ENCODE assay signal across 9 cellular contexts in the genomic region with DNA sequence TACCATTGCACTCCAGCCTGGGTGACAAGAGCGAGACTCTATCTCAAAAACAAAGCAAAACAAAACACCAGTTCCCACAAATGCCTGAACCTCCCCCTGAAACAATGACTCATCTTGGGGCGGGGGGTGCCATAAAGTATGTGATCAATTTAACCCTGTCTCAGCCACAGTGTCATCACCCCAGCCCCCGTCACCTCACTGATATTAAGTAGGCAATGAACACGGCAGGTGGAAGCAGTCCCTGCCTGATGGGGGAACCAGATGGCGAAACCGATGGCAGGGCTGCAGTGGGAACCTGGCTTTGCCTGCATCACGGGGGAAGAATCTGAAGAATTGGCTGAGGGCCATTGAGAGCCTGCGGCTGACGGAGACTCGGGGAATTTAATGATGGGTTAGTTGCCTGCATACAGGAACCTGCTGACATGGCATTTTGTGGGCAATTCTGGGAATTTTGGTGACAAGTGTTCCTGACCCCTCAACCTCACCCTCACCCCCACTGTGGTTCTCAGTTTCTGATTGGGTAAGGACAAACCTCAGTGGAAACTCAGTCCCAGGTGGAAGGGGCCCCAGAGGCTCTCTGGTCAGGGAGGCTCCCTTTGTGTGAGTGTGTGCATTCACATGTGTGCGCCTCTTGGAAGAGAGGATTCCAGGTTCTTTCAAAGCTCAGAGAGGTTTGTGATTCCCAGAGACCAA. TPM values are rescaled to one million over a fixed set of nuclear protein-coding genes. Genes with fewer than 3 reads are reported as not detected.
DNase-seq lines count a peak whose midpoint lies in the region; ATAC-seq and TF ChIP-seq lines count a peak whose summit lies in the region.
"Had no signal": no experiment of that assay in that cellular context is flagged by ENCODE, and none has a peak within 500 bp of the region (broad histone marks: within the 10 kb centered on the region; RNA-seq: fewer than 3 reads in every experiment).

No MANE protein-coding gene starts in this region.

- peaks cover 24% of the 10 kb centered on the region for H3K27me3 Mint-ChIP-seq in activated T-cell treated with anti-CD3 and anti-CD28 coated beads, Interleukin-2, amount 50 U/mL, for 72 hours (ENCODE audit: low read depth)

- peak; percentile 89 to 95 for ATAC-seq in activated T-cell treated with anti-CD3 and anti-CD28 coated beads, Interleukin-2, amount 50 U/mL, for 72 hours (replicated peaks in 1 of 2)
- ATAC-seq in HG03378 (IDR thresholded peaks at IDR 0.05; ENCODE audit: unreplicated experiment) (no peak), GM19463 (IDR thresholded peaks at IDR 0.05; ENCODE audit: unreplicated experiment) (no peak)
- ATAC-seq: body of pancreas had no signal

- H3K4me1 ChIP-seq in BE2C: 0 out of 2 replicates have a peak, but pooled peaks cover 3% of the 10 kb centered on the region
- H3K4me1 ChIP-seq: body of pancreas had no signal

- no peaks in the 10 kb centered on the region for H3K27me3 ChIP-seq in BE2C
- H3K27me3 ChIP-seq: body of pancreas had no signal

- no peaks in the 10 kb centered on the region for H3K9me3 ChIP-seq in BE2C
- H3K9me3 ChIP-seq: body of pancreas had no signal

- TF ChIP-seq CTCF in BE2C (IDR thresholded peaks at IDR 0.05; ENCODE audit: low read depth, low read length): 0 out of 2 replicates have a peak, but pooled peaks have one; percentile 4
- no peak for TF ChIP-seq CTCF in GM10266 (IDR thresholded peaks at IDR 0.05; ENCODE audit: control insufficient read depth, insufficient read depth, low read depth, missing control alignments)

- peak overlapping the region; percentile 50 to 79 for H3K4me3 Mint-ChIP-seq in activated T-cell treated with anti-CD3 and anti-CD28 coated beads, Interleukin-2, amount 50 U/mL, for 72 hours

- H3K4me3 ChIP-seq in BE2C (ENCODE audit: low read depth, low read length): no peak overlapping the region
- H3K4me3 ChIP-seq: body of pancreas had no signal

- peaks cover 23% of the 10 kb centered on the region for H3K4me1 Mint-ChIP-seq in activated T-cell treated with anti-CD3 and anti-CD28 coated beads, Interleukin-2, amount 50 U/mL, for 72 hours (ENCODE audit: low read depth)

- no peaks in the 10 kb centered on the region for H3K36me3 Mint-ChIP-seq in activated T-cell treated with anti-CD3 and anti-CD28 coated beads, Interleukin-2, amount 50 U/mL, for 72 hours (ENCODE audit: insufficient read depth in 2 of 2)

- DNase-seq in BE2C (peak; percentile 64), HS-5 (ENCODE audit: low read depth) (peak; percentile 83), kidney glomerular epithelial cell (lab: John Stamatoyannopoulos, UW) (peak; percentile 92), KBM-7 (no peak), GM10266 (ENCODE audit: extremely low spot score) (no peak)
- DNase-seq in activated T-cell treated with anti-CD3 and anti-CD28 coated beads, Interleukin-2, amount 50 U/mL, for 72 hours: peak; percentile 66 to 79

- no peaks in the 10 kb centered on the region for H3K9me3 Mint-ChIP-seq in activated T-cell treated with anti-CD3 and anti-CD28 coated beads, Interleukin-2, amount 50 U/mL, for 72 hours

- no peak overlapping the region for H3K27ac Mint-ChIP-seq in activated T-cell treated with anti-CD3 and anti-CD28 coated beads, Interleukin-2, amount 50 U/mL, for 72 hours

- in situ Hi-C loops in KBM-7 (cut with MboI; ENCODE audit: low pct_unique_long_range_greater_than_20kb, low sequenced_read_pairs): no loop called here

- H3K36me3 ChIP-seq in BE2C: no peaks in the 10 kb centered on the region

RNA-seq across cellular contexts. Expression of a gene that starts 39.1 kb away (rescaled TPM):
- not detected for polyA plus RNA-seq in BE2C (2012; ENCODE audit: insufficient read depth, insufficient read length, low read depth)
- not detected for total RNA-seq in activated T-cell treated with anti-CD3 and anti-CD28 coated beads, Interleukin-2, amount 50 U/mL, for 72 hours

Comparison
In these comparisons a context has a peak if more than half of its experiments do, and no peak if none do; other contexts are left out.
1. DNase-seq: peak in BE2C (single experiment), HS-5 (single experiment), activated T-cell treated with anti-CD3 and anti-CD28 coated beads, Interleukin-2, amount 50 U/mL, for 72 hours (2 of 2) and kidney glomerular epithelial cell (single experiment); none in KBM-7 (single experiment) and GM10266 (single experiment).
2. ATAC-seq: peak in activated T-cell treated with anti-CD3 and anti-CD28 coated beads, Interleukin-2, amount 50 U/mL, for 72 hours (2 of 2); none in HG03378 (single experiment) and GM19463 (single experiment).